In genomic region chr7:37901236-37901827, GRCh38 we compare ENCODE assay signal across 1 cellular context.
TF ChIP-seq lines count a peak whose summit lies in the region.

No MANE protein-coding gene starts in this region.

TF ChIP-seq in endothelial cell of umbilical vein, 7 proteins besides CTCF, POLR2A, EP300 and RAD21:
- TF ChIP-seq MAX (IDR thresholded peaks at IDR 0.05; ENCODE audit: insufficient read depth, insufficient read length) (no peak), JUN (IDR thresholded peaks at IDR 0.05; ENCODE audit: borderline replicate concordance, insufficient read depth, insufficient read length, low read depth) (no peak), EZH2 (IDR thresholded peaks at IDR 0.05; ENCODE audit: borderline replicate concordance, low read depth, low read length, severe bottlenecking) (no peak), FOS (IDR thresholded peaks at IDR 0.05; ENCODE audit: borderline replicate concordance, insufficient read depth, low read length) (no peak), POLR2AphosphoS5 (IDR thresholded peaks at IDR 0.05; ENCODE audit: insufficient read depth, low read depth, low read length) (no peak), GATA2 (IDR thresholded peaks at IDR 0.05; ENCODE audit: insufficient read depth, insufficient read length, low read depth, low read length) (no peak), MYC (IDR thresholded peaks at IDR 0.05; ENCODE audit: low read depth, low read length) (no peak)
